9 cellular contexts compared by ENCODE assay signal in the genomic region with DNA sequence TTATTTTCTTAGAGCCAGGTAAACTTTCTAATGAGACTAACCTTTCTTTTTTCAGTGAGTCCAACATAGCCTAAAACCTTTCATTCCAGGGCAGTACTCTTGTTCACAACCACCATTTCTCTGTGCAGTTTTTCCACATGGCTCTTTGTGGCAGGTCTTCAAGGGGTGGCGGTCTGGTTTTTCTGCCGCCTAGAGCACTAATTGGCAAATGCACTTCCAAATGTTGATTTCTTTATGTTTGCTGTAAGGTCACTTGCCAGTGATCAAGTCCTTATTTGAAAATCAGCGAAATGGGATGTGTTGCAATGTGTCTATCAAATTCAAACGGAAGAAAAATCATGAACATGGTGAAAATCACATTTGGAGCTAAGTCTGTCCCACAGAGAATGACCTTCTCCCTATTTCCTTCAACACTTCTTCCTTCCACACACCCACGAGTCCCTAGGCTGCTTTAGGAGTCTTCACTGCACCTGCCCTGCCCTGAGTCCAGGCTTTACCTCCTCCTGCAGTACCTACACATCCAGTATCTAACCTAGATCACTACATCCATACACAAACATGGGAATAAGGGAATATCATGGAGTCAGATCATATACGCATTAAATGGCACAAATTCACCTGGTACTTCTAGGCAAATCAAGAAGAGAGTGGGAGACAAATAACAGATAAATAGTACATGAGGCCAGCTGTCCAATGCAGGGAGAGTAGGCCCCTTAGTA. TPM values are rescaled to one million over a fixed set of nuclear protein-coding genes. Genes with fewer than 3 reads are reported as not detected.
A peak's percentile ranks its signal among the peaks of the same experiment; 100 is the strongest.
DNase-seq lines count a peak whose midpoint lies in the region; ATAC-seq and TF ChIP-seq lines count a peak whose summit lies in the region.
"Had no signal": no experiment of that assay in that cellular context is flagged by ENCODE, and none has a peak within 500 bp of the region (broad histone marks: within the 10 kb centered on the region; RNA-seq: fewer than 3 reads in every experiment).

No MANE protein-coding gene starts in this region.

- peak overlapping the region in 1 of 2 donors; percentile 29 for H3K9ac ChIP-seq in stomach smooth muscle (ENCODE audit: low read length in 2 of 2)

- H3K9me3 Mint-ChIP-seq in WTC11 (no peaks in the 10 kb centered on the region), glutamatergic neuron (ENCODE audit: unreplicated experiment) (peaks cover 5% of the 10 kb centered on the region)

- peaks cover 4% of the 10 kb centered on the region for H3K27me3 Mint-ChIP-seq in WTC11 (ENCODE audit: low read depth)
- peaks cover 10% of the 10 kb centered on the region for H3K27me3 Mint-ChIP-seq in glutamatergic neuron (ENCODE audit: unreplicated experiment)

- TF ChIP-seq CTCF in WTC11 (IDR thresholded peaks at IDR 0.05) (no peak), glutamatergic neuron (IDR thresholded peaks at IDR 0.05; ENCODE audit: partially characterized antibody, unreplicated experiment) (no peak)

- H3K4me3 ChIP-seq in stomach smooth muscle (ENCODE audit: low read length in 2 of 2) = peak overlapping the region; percentile 94 to 97

- peaks cover 10% of the 10 kb centered on the region for H3K4me1 ChIP-seq in stomach smooth muscle (ENCODE audit: control insufficient read depth, insufficient read depth, low read length)

- ATAC-seq in WTC11 (no peak), left colon (no peak)

- CTCF ChIA-PET in WTC11 (lab: Charles Lee) = no interaction called here

- intact Hi-C loops in left colon (cut with DNase I, micrococcal nuclease) = no loop called here

- H3K4me1 Mint-ChIP-seq in WTC11 (peaks cover 22% of the 10 kb centered on the region), glutamatergic neuron (ENCODE audit: low read depth, unreplicated experiment) (peaks cover 15% of the 10 kb centered on the region)

- no peaks in the 10 kb centered on the region for H3K36me3 ChIP-seq in stomach smooth muscle (ENCODE audit: control insufficient read depth in 2 of 2, insufficient read depth in 2 of 2, low read length in 2 of 2)

- H3K27ac Mint-ChIP-seq in WTC11 = no peak overlapping the region
- peak overlapping the region; percentile 76 for H3K27ac Mint-ChIP-seq in glutamatergic neuron (ENCODE audit: unreplicated experiment)

- DNase-seq in NCI-H1092 treated with DMSO at 0.1 percent for 48 hours (lab: John Stamatoyannopoulos, UW) (peak; percentile 36), NCI-H1092 (lab: John Stamatoyannopoulos, UW) (no peak), WTC11 (ENCODE audit: low spot score) (no peak), glutamatergic neuron (no peak), NCI-H1105 (lab: John Stamatoyannopoulos, UW) (no peak), mucosa of gallbladder (ENCODE audit: low spot score) (no peak), left colon (no peak)
- DNase-seq: 8988T had no signal

- POLR2A ChIA-PET in WTC11 (lab: Charles Lee) = no interaction called here

- no peaks in the 10 kb centered on the region for H3K36me3 Mint-ChIP-seq in WTC11
- H3K36me3 Mint-ChIP-seq in glutamatergic neuron (ENCODE audit: unreplicated experiment) = no peaks in the 10 kb centered on the region

- peak overlapping the region; percentile 95 for H3K4me3 Mint-ChIP-seq in WTC11
- H3K4me3 Mint-ChIP-seq in glutamatergic neuron (ENCODE audit: unreplicated experiment) = peak overlapping the region; percentile 99

- H3K9me3 ChIP-seq in stomach smooth muscle (ENCODE audit: control insufficient read depth in 2 of 2, low read length in 2 of 2) = no peaks in the 10 kb centered on the region

- no peak overlapping the region for H3K27ac ChIP-seq in stomach smooth muscle (ENCODE audit: low read length)

- H3K27me3 ChIP-seq in stomach smooth muscle (ENCODE audit: control insufficient read depth in 1 of 2, insufficient read depth in 2 of 2, low read length in 2 of 2) = no peaks in the 10 kb centered on the region

TF ChIP-seq in WTC11, 78 proteins besides CTCF, POLR2A, EP300 and RAD21:
- TF ChIP-seq GABPB1 (CRISPR knock-in tag; IDR thresholded peaks at IDR 0.05) (no peak), OVOL2 (CRISPR knock-in tag; IDR thresholded peaks at IDR 0.05; ENCODE audit: borderline replicate concordance) (no peak), FOXP4 (CRISPR knock-in tag; IDR thresholded peaks at IDR 0.05) (no peak), ESRRA (CRISPR knock-in tag; IDR thresholded peaks at IDR 0.05; ENCODE audit: borderline replicate concordance) (no peak), E2F4 (CRISPR knock-in tag; IDR thresholded peaks at IDR 0.05; ENCODE audit: borderline replicate concordance, low read depth) (no peak), FOXK1 (CRISPR knock-in tag; IDR thresholded peaks at IDR 0.05) (no peak), HMGXB4 (CRISPR knock-in tag; IDR thresholded peaks at IDR 0.05) (no peak), NFE2L1 (CRISPR knock-in tag; IDR thresholded peaks at IDR 0.05) (no peak), SP1 (CRISPR knock-in tag; conservative IDR thresholded peaks at IDR 0.05) (no peak), JUN (CRISPR knock-in tag; IDR thresholded peaks at IDR 0.05) (no peak), SOX15 (CRISPR knock-in tag; IDR thresholded peaks at IDR 0.05) (no peak)
- TF ChIP-seq, protein P1, sequence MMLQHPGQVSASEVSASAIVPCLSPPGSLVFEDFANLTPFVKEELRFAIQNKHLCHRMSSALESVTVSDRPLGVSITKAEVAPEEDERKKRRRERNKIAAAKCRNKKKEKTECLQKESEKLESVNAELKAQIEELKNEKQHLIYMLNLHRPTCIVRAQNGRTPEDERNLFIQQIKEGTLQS (CRISPR knock-in tag; conservative IDR thresholded peaks at IDR 0.05) = no peak

RNA-seq across cellular contexts. Expression of gene SRGAP1, which starts 1.9 kb away (rescaled TPM):
- 8.1 to 10.3 TPM (median 9.9 TPM) in 3 replicates for total RNA-seq in WTC11 (2021)
- total RNA-seq in glutamatergic neuron (ENCODE audit: unreplicated experiment) = 52.0 TPM
- 13.5 TPM for total RNA-seq in mucosa of gallbladder
- total RNA-seq in left colon = 10 to 100 TPM; 18.6 to 22.7 TPM
